10 cellular contexts compared by ENCODE assay signal in the genomic region with DNA sequence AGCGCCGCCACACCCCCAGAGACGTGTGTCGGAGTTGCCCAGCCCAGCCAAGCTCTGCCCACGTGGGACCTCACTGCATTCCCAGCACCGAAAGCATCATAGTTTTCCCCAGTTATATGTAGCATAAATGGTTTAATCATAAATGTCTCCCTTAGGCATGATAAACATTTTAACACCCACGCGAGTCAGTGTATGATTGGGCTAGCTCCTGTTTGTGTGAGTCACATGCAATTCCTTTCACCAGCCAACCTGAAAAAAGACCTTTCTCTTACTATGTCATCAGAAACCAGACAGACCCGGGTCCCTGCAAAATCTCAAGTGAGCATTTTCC. TPM values are rescaled to one million over a fixed set of nuclear protein-coding genes. Genes with fewer than 3 reads are reported as not detected.
DNase-seq lines count a peak whose midpoint lies in the region; ATAC-seq and TF ChIP-seq lines count a peak whose summit lies in the region.
"Had no signal": no experiment of that assay in that cellular context is flagged by ENCODE, and none has a peak within 500 bp of the region (broad histone marks: within the 10 kb centered on the region; RNA-seq: fewer than 3 reads in every experiment).

No MANE protein-coding gene starts in this region.

- no TSS peak for BruUV-seq in HCT116 (replicated peaks; lab: Mats Ljungman, UMichigan)

- CTCF ChIA-PET in HCT116 (lab: Charles Lee), result interaction anchor here (1.2 to 3.6 kb wide), 2 partner anchors 9 to 130 kb away, joined by 4 to 16 read pairs; partner anchors contain the start of gene TAF1C

- H4K20me1 ChIP-seq in HCT116 (ENCODE audit: insufficient read depth), result no peaks in the 10 kb centered on the region
- H4K20me1 ChIP-seq in hepatocyte (ENCODE audit: insufficient read depth, poor library complexity, severe bottlenecking), result no peaks in the 10 kb centered on the region

- H3K9ac ChIP-seq in HCT116 (ENCODE audit: low read length), result no peak overlapping the region

- H3K9me3 ChIP-seq in HCT116 (ENCODE audit: control insufficient read depth in 1 of 2, insufficient read depth in 1 of 2, low read depth in 1 of 2, low read length in 2 of 2) (no peaks in the 10 kb centered on the region), ascending aorta (no peaks in the 10 kb centered on the region), hepatocyte (ENCODE audit: low read depth) (no peaks in the 10 kb centered on the region)

- WGBS in hepatocyte (ENCODE audit: low lambda C conversion rate, missing lambda C conversion rate), result 77% methylated on average over 9 of the region's 9 CpGs

- H3K9me2 ChIP-seq in HCT116 (ENCODE audit: insufficient read depth) (no peaks in the 10 kb centered on the region), hepatocyte (replicated peaks; ENCODE audit: insufficient read depth) (no peaks in the 10 kb centered on the region)

- DNase-seq in HCT116 (ENCODE audit: low read depth, low spot score) (no peak), ascending aorta (ENCODE audit: low spot score in 2 of 2) (no peak), hepatocyte (ENCODE audit: low spot score) (no peak), iPS-NIHi11 (ENCODE audit: low spot score) (no peak), NCI-H526 treated with DMSO at 0.1 percent for 48 hours (lab: John Stamatoyannopoulos, UW) (no peak)
- DNase-seq in stimulated activated naive CD8-positive, alpha-beta T cell treated with anti-CD3 and anti-CD28 coated beads, Interleukin-15, Interleukin-2, amounts not matched to agents 100 U/mL and 50 U/mL, for 24 hours, result no peak
- DNase-seq: NCI-H2081 had no signal

- H3K27me3 ChIP-seq in HCT116 (ENCODE audit: insufficient read depth, low read length) (no peaks in the 10 kb centered on the region), ascending aorta (no peaks in the 10 kb centered on the region), hepatocyte (no peaks in the 10 kb centered on the region)

- intact Hi-C loops in HCT116 (cut with micrococcal nuclease) (no loop called here), ascending aorta (cut with DNase I) (loop anchor here (5.0 kb wide), 1 partner anchor 225 kb away; the partner anchor contains the start of gene OSGIN1)

- TF ChIP-seq RAD21 in HCT116 (IDR thresholded peaks at IDR 0.05; ENCODE audit: low read depth), result no peak

- TF ChIP-seq POLR2A in HCT116 (IDR thresholded peaks at IDR 0.05; ENCODE audit: borderline replicate concordance, extremely low read depth, insufficient read depth, insufficient read length), result no peak

- no peak for ATAC-seq in HCT116
- ATAC-seq in stimulated activated naive CD8-positive, alpha-beta T cell treated with anti-CD3 and anti-CD28 coated beads, Interleukin-15, Interleukin-2, amounts not matched to agents 100 U/mL and 50 U/mL, for 24 hours, result peak; percentile 13
- ATAC-seq in GM18861 (IDR thresholded peaks at IDR 0.05; ENCODE audit: unreplicated experiment), result no peak
- no peak for ATAC-seq in HG03039 (IDR thresholded peaks at IDR 0.05; ENCODE audit: unreplicated experiment)
- ATAC-seq: GM12878 had no signal

- TF ChIP-seq CTCF in HCT116 (IDR thresholded peaks at IDR 0.05 in 2 of 3, conservative IDR thresholded peaks at IDR 0.05 in 1 of 3; ENCODE audit: borderline replicate concordance in 1 of 3, insufficient read depth in 1 of 3, low read depth in 2 of 3, low read length in 2 of 3), result no peak
- no peak for TF ChIP-seq CTCF in ascending aorta (IDR thresholded peaks at IDR 0.05)
- no peak for TF ChIP-seq CTCF in hepatocyte (IDR thresholded peaks at IDR 0.05; ENCODE audit: poor library complexity)

- RAD21 ChIA-PET in HCT116 (lab: Charles Lee; ENCODE audit: low non-redundant PET in 1 of 2, low total read pairs in 2 of 2, uncharacterized antibody in 2 of 2, unreplicated experiment in 2 of 2), result no interaction called here

- H3K4me3 ChIP-seq in HCT116 (replicated peaks in 1 of 2; ENCODE audit: low read depth in 1 of 2, low read length in 2 of 2), result no peak overlapping the region
- H3K4me3 ChIP-seq in ascending aorta, result no peak overlapping the region
- H3K4me3 ChIP-seq in hepatocyte, result no peak overlapping the region
- H3K4me3 ChIP-seq: GM12878 had no signal

- H3K79me2 ChIP-seq in HCT116 (ENCODE audit: insufficient read depth, low read length) (peaks cover 4% of the 10 kb centered on the region; the same call in 1 of the 2 replicates), hepatocyte (no peaks in the 10 kb centered on the region)

- POLR2A ChIA-PET in HCT116 (lab: Charles Lee), result interaction anchor here (1.9 kb wide), 1 partner anchor 9 kb away, joined by 6 read pairs; the partner anchor contains the start of gene TAF1C

- H3K4me2 ChIP-seq in HCT116 (ENCODE audit: low read length) (peak overlapping the region; percentile 2; the same call in 1 of the 2 replicates), hepatocyte (no peak overlapping the region)

- H3K36me3 ChIP-seq in HCT116 (ENCODE audit: control insufficient read depth in 1 of 2, insufficient read depth in 2 of 2, low read length in 2 of 2), result peaks cover 22 to 29% of the 10 kb centered on the region in 2 experiments; a peak in 3 of 4 replicates
- H3K36me3 ChIP-seq in ascending aorta, result peaks cover 41 to 45% of the 10 kb centered on the region in 2 donors
- H3K36me3 ChIP-seq in hepatocyte (replicated peaks; ENCODE audit: insufficient read depth, low read depth), result no peaks in the 10 kb centered on the region

- peaks cover 0 to 18% of the 10 kb centered on the region in 2 experiments; a peak in 3 of 4 replicates for H3K4me1 ChIP-seq in HCT116 (ENCODE audit: control insufficient read depth in 1 of 2, insufficient read depth in 2 of 2, low read length in 2 of 2)
- peaks cover 6 to 21% of the 10 kb centered on the region in 2 donors for H3K4me1 ChIP-seq in ascending aorta
- H3K4me1 ChIP-seq in hepatocyte (ENCODE audit: insufficient read depth), result peaks cover 15% of the 10 kb centered on the region

- H3K27ac ChIP-seq in HCT116 (ENCODE audit: low read depth, low read length) (no peak overlapping the region), ascending aorta (peak overlapping the region; percentile 61 to 74), hepatocyte (peak overlapping the region; percentile 76)

- H2AFZ ChIP-seq in HCT116 (ENCODE audit: low read depth, low read length, poor library complexity, severe bottlenecking) (no peak overlapping the region), hepatocyte (no peak overlapping the region)

TF ChIP-seq in HCT116, 20 proteins besides CTCF, POLR2A, EP300 and RAD21:
- TF ChIP-seq YY1 (IDR thresholded peaks at IDR 0.05; ENCODE audit: extremely low read depth, insufficient replicate concordance, low read depth, low read length), result no peak
- TF ChIP-seq SRF (IDR thresholded peaks at IDR 0.05; ENCODE audit: low read depth), result no peak
- TF ChIP-seq MAX (IDR thresholded peaks at IDR 0.05), result no peak
- no peak for TF ChIP-seq EZH2phosphoT487 (IDR thresholded peaks at IDR 0.05; ENCODE audit: borderline replicate concordance)
- no peak for TF ChIP-seq FOSL1 (IDR thresholded peaks at IDR 0.05; ENCODE audit: low read depth)
- no peak for TF ChIP-seq POLR2AphosphoS5 (IDR thresholded peaks at IDR 0.05; ENCODE audit: low read depth, low read length)
- TF ChIP-seq, protein P1, sequence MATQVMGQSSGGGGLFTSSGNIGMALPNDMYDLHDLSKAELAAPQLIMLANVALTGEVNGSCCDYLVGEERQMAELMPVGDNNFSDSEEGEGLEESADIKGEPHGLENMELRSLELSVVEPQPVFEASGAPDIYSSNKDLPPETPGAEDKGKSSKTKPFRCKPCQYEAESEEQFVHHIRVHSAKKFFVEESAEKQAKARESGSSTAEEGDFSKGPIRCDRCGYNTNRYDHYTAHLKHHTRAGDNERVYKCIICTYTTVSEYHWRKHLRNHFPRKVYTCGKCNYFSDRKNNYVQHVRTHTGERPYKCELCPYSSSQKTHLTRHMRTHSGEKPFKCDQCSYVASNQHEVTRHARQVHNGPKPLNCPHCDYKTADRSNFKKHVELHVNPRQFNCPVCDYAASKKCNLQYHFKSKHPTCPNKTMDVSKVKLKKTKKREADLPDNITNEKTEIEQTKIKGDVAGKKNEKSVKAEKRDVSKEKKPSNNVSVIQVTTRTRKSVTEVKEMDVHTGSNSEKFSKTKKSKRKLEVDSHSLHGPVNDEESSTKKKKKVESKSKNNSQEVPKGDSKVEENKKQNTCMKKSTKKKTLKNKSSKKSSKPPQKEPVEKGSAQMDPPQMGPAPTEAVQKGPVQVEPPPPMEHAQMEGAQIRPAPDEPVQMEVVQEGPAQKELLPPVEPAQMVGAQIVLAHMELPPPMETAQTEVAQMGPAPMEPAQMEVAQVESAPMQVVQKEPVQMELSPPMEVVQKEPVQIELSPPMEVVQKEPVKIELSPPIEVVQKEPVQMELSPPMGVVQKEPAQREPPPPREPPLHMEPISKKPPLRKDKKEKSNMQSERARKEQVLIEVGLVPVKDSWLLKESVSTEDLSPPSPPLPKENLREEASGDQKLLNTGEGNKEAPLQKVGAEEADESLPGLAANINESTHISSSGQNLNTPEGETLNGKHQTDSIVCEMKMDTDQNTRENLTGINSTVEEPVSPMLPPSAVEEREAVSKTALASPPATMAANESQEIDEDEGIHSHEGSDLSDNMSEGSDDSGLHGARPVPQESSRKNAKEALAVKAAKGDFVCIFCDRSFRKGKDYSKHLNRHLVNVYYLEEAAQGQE (IDR thresholded peaks at IDR 0.05; ENCODE audit: low read depth), result no peak
- TF ChIP-seq SIN3A (IDR thresholded peaks at IDR 0.05; ENCODE audit: low read depth), result no peak
- no peak for TF ChIP-seq EZH2 (IDR thresholded peaks at IDR 0.05)
- no peak for TF ChIP-seq ELF1 (IDR thresholded peaks at IDR 0.05; ENCODE audit: borderline replicate concordance, low read depth)
- no peak for TF ChIP-seq SP1 (IDR thresholded peaks at IDR 0.05; ENCODE audit: low read depth)
- TF ChIP-seq EGR1 (IDR thresholded peaks at IDR 0.05; ENCODE audit: low read depth), result no peak; the same call in 1 of the 2 replicates
- no peak for TF ChIP-seq ZFX (IDR thresholded peaks at IDR 0.05)
TF ChIP-seq in HCT116: peak in this region for 0.

RNA-seq across cellular contexts. Expression of gene TAF1C, which starts 9.2 kb away (rescaled TPM):
- total RNA-seq in HCT116 (2021; ENCODE audit: unreplicated experiment), result 76.3 TPM
- polyA plus RNA-seq in HCT116 (2012), result 43.4 and 52.0 TPM in 2 replicates
- total RNA-seq in ascending aorta, result 151 TPM
- 30.2 and 32.8 TPM in 2 replicates for total RNA-seq in hepatocyte
- polyA plus RNA-seq in hepatocyte, result 39.2 and 58.0 TPM in 2 replicates

RNA-seq across cellular contexts. Expression of gene ADAD2, which starts 13.3 kb away (rescaled TPM):
- not detected for total RNA-seq in HCT116 (2021; ENCODE audit: unreplicated experiment)
- not detected in 2 replicates for polyA plus RNA-seq in HCT116 (2012)
- not detected for total RNA-seq in ascending aorta
- total RNA-seq in hepatocyte, result not detected in 2 replicates
- 0.30 TPM in 1 of 2 replicates, not detected in the other for polyA plus RNA-seq in hepatocyte

RNA-seq across cellular contexts. Expression of gene DNAAF1, which starts 32.6 kb away (rescaled TPM):
- total RNA-seq in HCT116 (2021; ENCODE audit: unreplicated experiment) (0.30 TPM), ascending aorta (not detected), hepatocyte (0.13 and 0.16 TPM in 2 replicates)
- 0.35 and 0.44 TPM in 2 replicates for polyA plus RNA-seq in HCT116 (2012)
- 0.12 and 0.31 TPM in 2 replicates for polyA plus RNA-seq in hepatocyte
- total RNA-seq: GM12878 had no signal

RNA-seq across cellular contexts. Expression of gene HSDL1, which starts 32.7 kb away (rescaled TPM):
- total RNA-seq in HCT116 (2021; ENCODE audit: unreplicated experiment), result 35.8 TPM
- 13.5 and 22.0 TPM in 2 replicates for polyA plus RNA-seq in HCT116 (2012)
- 12.0 TPM for total RNA-seq in ascending aorta
- total RNA-seq in hepatocyte, result 24.9 and 26.7 TPM in 2 replicates
- polyA plus RNA-seq in hepatocyte, result 14.3 and 20.1 TPM in 2 replicates
